8 cellular contexts compared by ENCODE assay signal in the genomic region with DNA sequence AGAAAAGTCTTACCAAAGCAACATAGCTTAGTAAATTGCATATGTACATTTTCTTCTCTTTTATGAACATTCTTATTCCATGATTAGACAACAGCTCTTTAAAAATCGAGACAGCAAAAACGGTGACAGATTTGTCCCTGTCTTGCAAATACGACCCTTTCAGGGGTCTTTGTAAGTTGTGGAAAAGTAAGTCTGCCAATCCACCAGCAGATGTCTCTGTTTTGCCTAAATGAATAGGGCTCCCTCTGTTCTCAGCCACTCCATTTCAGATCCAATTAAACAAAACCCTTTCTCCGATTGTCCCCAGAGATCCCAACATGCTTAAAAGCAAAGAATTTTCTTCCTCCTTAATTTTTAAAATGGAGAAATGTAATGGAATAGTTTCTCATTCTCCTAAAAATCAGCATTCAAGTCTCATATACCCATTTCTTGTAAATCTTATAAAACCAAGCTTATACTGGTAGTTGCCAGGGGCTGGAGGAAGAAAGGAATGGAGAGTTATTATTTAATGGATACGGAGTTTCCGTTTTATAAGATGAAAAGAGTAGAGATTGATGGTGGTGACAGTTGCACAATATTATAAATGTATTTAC.
DNase-seq lines count a peak whose midpoint lies in the region; ATAC-seq, FAIRE-seq and TF ChIP-seq lines count a peak whose summit lies in the region.

No MANE protein-coding gene starts in this region.

- RAD21 ChIA-PET in GM12878 (lab: Charles Lee; ENCODE audit: unreplicated experiment), result interaction anchor here (0.7 to 6.6 kb wide), 34 partner anchors 8 to 577 kb away, joined by 3 to 117 read pairs (median 5); partner anchors contain the start of genes HNRNPA2B1 and NFE2L3

- CTCF ChIA-PET in GM12878 (lab: Yijun Ruan, JAX), result interaction anchor here (0.6 to 8.9 kb wide), 73 partner anchors 10 to 1070 kb away, joined by 3 to 203 read pairs (median 5); partner anchors contain the start of genes CBX3, HNRNPA2B1, NFE2L3 and SNX10

- intact Hi-C loops in GM12878 (cut with micrococcal nuclease; ENCODE audit: unreplicated experiment), result loop anchor here (1.0 to 2.0 kb wide), 3 partner anchors 110 to 274 kb away; partner anchors contain the start of genes CBX3 and HNRNPA2B1

- peaks cover 2 to 5% of the 10 kb centered on the region in 2 donors for H3K36me3 Mint-ChIP-seq in stimulated activated naive B cell treated with anti-CD40 and anti-IgM and Interleukin-4, amounts not matched to agents 10 μg/mL and 1 μg/mL and 100 μg/mL, for 72 hours

- H3K9me3 ChIP-seq in DND-41 (ENCODE audit: insufficient read depth, low read length, severe bottlenecking), result no peaks in the 10 kb centered on the region
- H3K9me3 ChIP-seq in GM12878 (replicated peaks; ENCODE audit: control insufficient read depth, insufficient read depth, low read length), result peaks cover 2% of the 10 kb centered on the region; the same call in 2 of the 3 replicates

- TF ChIP-seq CTCF in DND-41 (IDR thresholded peaks at IDR 0.05; ENCODE audit: borderline replicate concordance, extremely low read depth, low read length, poor library complexity, severe bottlenecking) (peak; percentile 80), GM12878 (IDR thresholded peaks at IDR 0.05 in 2 of 3, conservative IDR thresholded peaks at IDR 0.05 in 1 of 3; ENCODE audit: control insufficient read depth in 2 of 3, extremely low read depth in 1 of 3, insufficient read depth in 1 of 3, low read depth in 3 of 3, low read length in 3 of 3) (peak; percentile 63 to 73 (median 65))

- H3K36me3 ChIP-seq in DND-41 (ENCODE audit: insufficient read depth, low read length), result no peaks in the 10 kb centered on the region
- no peaks in the 10 kb centered on the region for H3K36me3 ChIP-seq in GM12878 (ENCODE audit: control insufficient read depth in 2 of 2, insufficient read depth in 2 of 2, low read length in 1 of 2)

- peak overlapping the region in 1 of 2 donors; percentile 65 for H3K4me3 Mint-ChIP-seq in stimulated activated naive B cell treated with anti-CD40 and anti-IgM and Interleukin-4, amounts not matched to agents 10 μg/mL and 1 μg/mL and 100 μg/mL, for 72 hours

- H3K4me2 ChIP-seq in DND-41 (ENCODE audit: insufficient read depth, low read length), result no peak overlapping the region
- no peak overlapping the region for H3K4me2 ChIP-seq in GM12878 (ENCODE audit: control insufficient read depth, insufficient read depth)

- FAIRE-seq in GM12878 (lab: Jason Lieb, UNC), result peak; percentile 75

- H3K27ac Mint-ChIP-seq in stimulated activated naive B cell treated with anti-CD40 and anti-IgM and Interleukin-4, amounts not matched to agents 10 μg/mL and 1 μg/mL and 100 μg/mL, for 72 hours, result no peak overlapping the region

- H3K27me3 ChIP-seq in DND-41 (ENCODE audit: insufficient read depth, low read length, poor library complexity), result no peaks in the 10 kb centered on the region
- no peaks in the 10 kb centered on the region for H3K27me3 ChIP-seq in GM12878 (replicated peaks in 1 of 2; ENCODE audit: control insufficient read depth in 2 of 2, insufficient read depth in 2 of 2, low read length in 1 of 2)

- H3K4me3 ChIP-seq in DND-41 (ENCODE audit: low read depth in 1 of 2, low read length in 2 of 2), result no peak overlapping the region
- no peak overlapping the region for H3K4me3 ChIP-seq in GM12878

- H4K20me1 ChIP-seq in DND-41 (ENCODE audit: insufficient read depth, low read length), result no peaks in the 10 kb centered on the region
- H4K20me1 ChIP-seq in GM12878 (ENCODE audit: control insufficient read depth, insufficient read depth), result no peaks in the 10 kb centered on the region

- no TSS peak for BruUV-seq in GM12878 (replicated peaks; lab: Mats Ljungman, UMichigan)

- POLR2A ChIA-PET in GM12878 (lab: Charles Lee), result interaction anchor here (0.6 to 1.4 kb wide), 9 partner anchors 10 to 274 kb away, joined by 3 to 5 read pairs (median 4); partner anchors contain the start of genes NFE2L3 and SNX10

- TF ChIP-seq POLR2A in GM12878 (IDR thresholded peaks at IDR 0.05; ENCODE audit: low read depth, low read length), result no peak

- H2AFZ ChIP-seq in DND-41 (ENCODE audit: low read depth, low read length) (no peak overlapping the region), GM12878 (ENCODE audit: control insufficient read depth, low read depth, low read length) (no peak overlapping the region)

- peak; percentile 83 for TF ChIP-seq RAD21 in GM12878 (IDR thresholded peaks at IDR 0.05; ENCODE audit: insufficient read depth, low read depth, low read length)

- H3K4me1 Mint-ChIP-seq in stimulated activated naive B cell treated with anti-CD40 and anti-IgM and Interleukin-4, amounts not matched to agents 10 μg/mL and 1 μg/mL and 100 μg/mL, for 72 hours, result peaks cover 11 to 15% of the 10 kb centered on the region in 2 donors

- H3K9ac ChIP-seq in DND-41 (ENCODE audit: low read depth, low read length) (no peak overlapping the region), GM12878 (ENCODE audit: control insufficient read depth, insufficient read depth, low read length) (no peak overlapping the region)

- H3K27me3 Mint-ChIP-seq in stimulated activated naive B cell treated with anti-CD40 and anti-IgM and Interleukin-4, amounts not matched to agents 10 μg/mL and 1 μg/mL and 100 μg/mL, for 72 hours, result no peaks in the 10 kb centered on the region

- H3K9me3 Mint-ChIP-seq in stimulated activated naive B cell treated with anti-CD40 and anti-IgM and Interleukin-4, amounts not matched to agents 10 μg/mL and 1 μg/mL and 100 μg/mL, for 72 hours, result peaks cover 6 to 9% of the 10 kb centered on the region in 2 donors

- SMC1A ChIA-PET in GM12878 (lab: Charles Lee; ENCODE audit: uncharacterized antibody, unreplicated experiment), result interaction anchor here (0.6 to 9.2 kb wide), 50 partner anchors 8 to 413 kb away, joined by 3 to 163 read pairs (median 5); partner anchors contain the start of genes CBX3, HNRNPA2B1, NFE2L3 and SNX10

- no peak for TF ChIP-seq EP300 in GM12878 (IDR thresholded peaks at IDR 0.05; ENCODE audit: borderline replicate concordance in 1 of 2, control insufficient read depth in 1 of 2, low read depth in 2 of 2, low read length in 2 of 2)

- H3K79me2 ChIP-seq in DND-41 (ENCODE audit: insufficient read depth, low read length) (no peaks in the 10 kb centered on the region), GM12878 (ENCODE audit: control insufficient read depth, insufficient read depth, low read length) (no peaks in the 10 kb centered on the region)

- in situ Hi-C loops in GM12878 (cut with MboI), result loop anchor here (5.0 to 25.0 kb wide), 3 partner anchors 101 to 1071 kb away; partner anchors contain the start of genes HOXA10, HOXA3, HOXA7 and HOXA9

- DNase-seq in DND-41 (peak; percentile 24), NCI-H748 (lab: John Stamatoyannopoulos, UW; ENCODE audit: unreplicated experiment) (peak; percentile 76), GM12878 (ENCODE audit: low read depth, low spot score) (peak; percentile 30), iPS-NIHi11 (ENCODE audit: low spot score) (peak; percentile 68), cortex of kidney (lab: John Stamatoyannopoulos, UW) (no peak)
- DNase-seq in stimulated activated naive B cell treated with anti-CD40 and anti-IgM and Interleukin-4, amounts not matched to agents 10 μg/mL and 1 μg/mL and 100 μg/mL, for 72 hours, result no peak

- WGBS in GM12878 (ENCODE audit: insufficient coverage, insufficient replicate concordance, low lambda C conversion rate, missing lambda C conversion rate), result under 1% methylated on average over 6 of the region's 6 CpGs

- H3K27ac ChIP-seq in DND-41 (ENCODE audit: low read length) (no peak overlapping the region), GM12878 (ENCODE audit: control insufficient read depth, insufficient read depth) (no peak overlapping the region)

- peak; percentile 86 for ATAC-seq in DND-41 (ENCODE audit: insufficient read depth, low read depth)
- ATAC-seq in HG03432 (IDR thresholded peaks at IDR 0.05; ENCODE audit: unreplicated experiment), result peak; percentile 50
- ATAC-seq in GM12878, result peak; percentile 87
- peak; percentile 61 to 62 for ATAC-seq in stimulated activated naive B cell treated with anti-CD40 and anti-IgM and Interleukin-4, amounts not matched to agents 10 μg/mL and 1 μg/mL and 100 μg/mL, for 72 hours (replicated peaks)
- ATAC-seq in GM18517 (IDR thresholded peaks at IDR 0.05; ENCODE audit: unreplicated experiment), result no peak

- H3K4me1 ChIP-seq in DND-41 (ENCODE audit: insufficient read depth, low read length) (no peaks in the 10 kb centered on the region), GM12878 (ENCODE audit: control insufficient read depth, insufficient read depth, low read length) (no peaks in the 10 kb centered on the region)

TF ChIP-seq in GM12878, 131 proteins besides CTCF, POLR2A, EP300 and RAD21 (continues in another document):
- TF ChIP-seq, protein P1, sequence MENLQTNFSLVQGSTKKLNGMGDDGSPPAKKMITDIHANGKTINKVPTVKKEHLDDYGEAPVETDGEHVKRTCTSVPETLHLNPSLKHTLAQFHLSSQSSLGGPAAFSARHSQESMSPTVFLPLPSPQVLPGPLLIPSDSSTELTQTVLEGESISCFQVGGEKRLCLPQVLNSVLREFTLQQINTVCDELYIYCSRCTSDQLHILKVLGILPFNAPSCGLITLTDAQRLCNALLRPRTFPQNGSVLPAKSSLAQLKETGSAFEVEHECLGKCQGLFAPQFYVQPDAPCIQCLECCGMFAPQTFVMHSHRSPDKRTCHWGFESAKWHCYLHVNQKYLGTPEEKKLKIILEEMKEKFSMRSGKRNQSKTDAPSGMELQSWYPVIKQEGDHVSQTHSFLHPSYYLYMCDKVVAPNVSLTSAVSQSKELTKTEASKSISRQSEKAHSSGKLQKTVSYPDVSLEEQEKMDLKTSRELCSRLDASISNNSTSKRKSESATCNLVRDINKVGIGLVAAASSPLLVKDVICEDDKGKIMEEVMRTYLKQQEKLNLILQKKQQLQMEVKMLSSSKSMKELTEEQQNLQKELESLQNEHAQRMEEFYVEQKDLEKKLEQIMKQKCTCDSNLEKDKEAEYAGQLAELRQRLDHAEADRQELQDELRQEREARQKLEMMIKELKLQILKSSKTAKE (IDR thresholded peaks at IDR 0.05; ENCODE audit: low read depth, poor library complexity, severe bottlenecking), result peak; percentile 24

Comparison
In these comparisons a context has a peak if more than half of its experiments do, and no peak if none do; other contexts are left out.
1. DNase-seq: peak in DND-41 (single experiment), NCI-H748 (single experiment), GM12878 (single experiment) and iPS-NIHi11 (single experiment); none in stimulated activated naive B cell treated with anti-CD40 and anti-IgM and Interleukin-4, amounts not matched to agents 10 μg/mL and 1 μg/mL and 100 μg/mL, for 72 hours (single experiment) and cortex of kidney (single experiment).